ENCODE assay signal across 17 cellular contexts in the genomic region with DNA sequence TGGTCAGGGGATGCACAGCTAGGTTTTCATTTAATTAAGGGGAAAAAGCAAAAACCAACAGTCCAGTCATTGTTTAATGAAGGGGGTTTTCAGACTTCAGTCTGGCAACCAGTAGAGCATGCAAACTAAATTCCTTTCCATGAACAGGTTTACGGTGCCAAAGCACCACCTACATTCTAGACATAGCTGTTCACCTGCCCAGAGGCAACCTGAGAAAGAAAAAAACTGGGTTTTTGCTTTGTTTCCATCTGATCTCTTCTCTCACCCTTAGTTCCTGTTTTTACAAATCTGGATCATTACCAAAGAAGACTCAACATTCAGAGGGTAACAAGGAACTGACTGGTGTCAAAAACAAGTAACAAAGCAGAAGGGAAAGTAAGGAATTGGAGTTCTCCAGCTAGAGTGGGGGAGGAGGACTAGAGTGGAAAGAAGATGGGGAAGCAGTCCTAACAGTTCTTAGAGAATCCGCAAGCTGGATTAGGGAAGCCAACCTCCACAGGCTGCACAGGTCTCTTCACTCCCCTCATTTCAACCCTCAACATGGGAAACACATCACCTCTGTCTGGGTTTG. TPM values are rescaled to one million over a fixed set of nuclear protein-coding genes. Genes with fewer than 3 reads are reported as not detected.
DNase-seq lines count a peak whose midpoint lies in the region; ATAC-seq and TF ChIP-seq lines count a peak whose summit lies in the region.
"Had no signal": no experiment of that assay in that cellular context is flagged by ENCODE, and none has a peak within 500 bp of the region (broad histone marks: within the 10 kb centered on the region; RNA-seq: fewer than 3 reads in every experiment).

No MANE protein-coding gene starts in this region.

- peak overlapping the region; percentile 65 for H2AFZ ChIP-seq in mammary epithelial cell (ENCODE audit: low read depth, low read length)
- H2AFZ ChIP-seq: hepatocyte, neural progenitor cell had no signal

- WGBS in mammary epithelial cell (ENCODE audit: low coverage, missing lambda C conversion rate) = 8% methylated on average over 1 of the region's 2 CpGs

- H3K36me3 Mint-ChIP-seq in Caco-2 (ENCODE audit: insufficient read depth, unreplicated experiment) = peaks cover 22% of the 10 kb centered on the region
- H3K36me3 Mint-ChIP-seq in nephron (ENCODE audit: low read depth) = peaks cover 5% of the 10 kb centered on the region

- H3K36me3 ChIP-seq in Caco-2 (ENCODE audit: control insufficient read depth, insufficient read depth, low read length) (no peaks in the 10 kb centered on the region), mammary epithelial cell (ENCODE audit: insufficient read depth, low read length) (no peaks in the 10 kb centered on the region)
- H3K36me3 ChIP-seq: neural progenitor cell had no signal

- H4K20me1 ChIP-seq in mammary epithelial cell (ENCODE audit: insufficient read depth, low read length) = no peaks in the 10 kb centered on the region

- TF ChIP-seq CTCF in Caco-2 (IDR thresholded peaks at IDR 0.05; ENCODE audit: insufficient read depth in 1 of 2, low read depth in 1 of 2, low read length in 1 of 2, severe bottlenecking in 1 of 2, unreplicated experiment in 1 of 2) (no peak), mammary epithelial cell (conservative IDR thresholded peaks at IDR 0.05 in 1 of 2, IDR thresholded peaks at IDR 0.05 in 1 of 2; ENCODE audit: extremely low read depth in 1 of 2, insufficient read depth in 1 of 2, low read depth in 1 of 2, low read length in 2 of 2) (no peak), nephron (IDR thresholded peaks at IDR 0.05; ENCODE audit: unreplicated experiment in 3 of 3) (no peak)

- H3K27ac Mint-ChIP-seq in Caco-2 (ENCODE audit: unreplicated experiment) = peak overlapping the region; percentile 61
- peak overlapping the region; percentile 76 to 86 (median 86) for H3K27ac Mint-ChIP-seq in nephron
- H3K27ac Mint-ChIP-seq: B cell, neural progenitor cell had no signal

- no peaks in the 10 kb centered on the region for H3K79me2 ChIP-seq in mammary epithelial cell (ENCODE audit: insufficient read depth, low read length)
- H3K79me2 ChIP-seq: hepatocyte had no signal

- ATAC-seq in HG03442 (IDR thresholded peaks at IDR 0.05; ENCODE audit: unreplicated experiment) = no peak

- intact Hi-C loops in Caco-2 (cut with micrococcal nuclease; ENCODE audit: unreplicated experiment) = loop anchor here (10.0 kb wide), 1 partner anchor 495 kb away; no protein-coding TSS in a partner anchor
- intact Hi-C loops in mammary epithelial cell (cut with micrococcal nuclease) = loop anchor here (5.0 to 10.0 kb wide), 3 partner anchors 77 to 495 kb away; no protein-coding TSS in a partner anchor

- H3K4me3 Mint-ChIP-seq in Caco-2 (ENCODE audit: unreplicated experiment) (peak overlapping the region; percentile 0), nephron (no peak overlapping the region)
- H3K4me3 Mint-ChIP-seq: B cell, neural progenitor cell had no signal

- H3K27ac ChIP-seq in mammary epithelial cell (ENCODE audit: insufficient read depth, low read depth, low read length) = no peak overlapping the region
- H3K27ac ChIP-seq: dorsolateral prefrontal cortex, hepatocyte, neural progenitor cell, skin epidermis had no signal

- H3K27me3 Mint-ChIP-seq in Caco-2 (ENCODE audit: insufficient read depth, unreplicated experiment) (no peaks in the 10 kb centered on the region), nephron (ENCODE audit: low read depth) (peaks cover 9% of the 10 kb centered on the region)

- H3K9me3 ChIP-seq in Caco-2 = no peaks in the 10 kb centered on the region
- no peaks in the 10 kb centered on the region for H3K9me3 ChIP-seq in mammary epithelial cell (replicated peaks; ENCODE audit: insufficient read depth, low read length)

- H3K4me1 Mint-ChIP-seq in Caco-2 (ENCODE audit: low read depth, unreplicated experiment) = peaks cover 48% of the 10 kb centered on the region
- H3K4me1 Mint-ChIP-seq in nephron = peaks cover 10% of the 10 kb centered on the region

- peak overlapping the region; percentile 29 for H3K4me2 ChIP-seq in mammary epithelial cell (ENCODE audit: insufficient read depth, low read depth, low read length)
- H3K4me2 ChIP-seq: hepatocyte, neural progenitor cell had no signal

- dilution Hi-C loops in mammary epithelial cell (cut with HindIII; ENCODE audit: low sequenced_read_pairs) = loop anchor here (5.0 kb wide), 1 partner anchor 188 kb away; no protein-coding TSS in a partner anchor

- H3K9me3 Mint-ChIP-seq in Caco-2 (ENCODE audit: unreplicated experiment) = no peaks in the 10 kb centered on the region
- H3K9me3 Mint-ChIP-seq in nephron = peaks cover 3% of the 10 kb centered on the region

- POLR2A ChIA-PET in Caco-2 (lab: Charles Lee) (no interaction called here), HEK293T (lab: Yijun Ruan, JAX) (no interaction called here)

- H3K4me3 ChIP-seq in Caco-2 (ENCODE audit: low read depth, low read length) (no peak overlapping the region), mammary epithelial cell (replicated peaks in 1 of 3; ENCODE audit: insufficient read depth in 1 of 3, low read depth in 2 of 3, low read length in 3 of 3) (no peak overlapping the region)
- H3K4me3 ChIP-seq: dorsolateral prefrontal cortex, hepatocyte, neural progenitor cell, skin epidermis had no signal

- no peak for DNase-seq in Caco-2
- peak; percentile 59 for DNase-seq in NCI-H69 (lab: John Stamatoyannopoulos, UW)
- peak; percentile 55 for DNase-seq in mammary epithelial cell
- DNase-seq in HEK293T (ENCODE audit: extremely low spot score) = no peak
- no peak for DNase-seq in NCI-H2227 (lab: John Stamatoyannopoulos, UW; ENCODE audit: unreplicated experiment)
- DNase-seq: activated CD4-positive, CD25-positive, alpha-beta regulatory T cell; activated naive CD4-positive, alpha-beta T cell treated with Interleukin-2 at 50 U/mL for 16 hours; dorsolateral prefrontal cortex; H7; NCI-H1105; T-helper 1 cell had no signal

- in situ Hi-C loops in mammary epithelial cell (cut with MboI; ENCODE audit: low sequenced_read_pairs in 2 of 2) = loop anchor here (5.0 to 10.0 kb wide), 5 partner anchors 153 to 297 kb away; a partner anchor contains a TSS

- H3K27me3 ChIP-seq in Caco-2 (replicated peaks; ENCODE audit: control insufficient read depth, insufficient read depth, low read length) (no peaks in the 10 kb centered on the region), mammary epithelial cell (ENCODE audit: insufficient read depth, low read length) (no peaks in the 10 kb centered on the region)
- H3K27me3 ChIP-seq: hepatocyte, neural progenitor cell had no signal

- H3K9ac ChIP-seq in mammary epithelial cell (ENCODE audit: insufficient read depth, low read length) = no peak overlapping the region
- H3K9ac ChIP-seq: neural progenitor cell had no signal

- no TSS peak for BruUV-seq in Caco-2 (replicated peaks; lab: Mats Ljungman, UMichigan)
- BruUV-seq in mammary epithelial cell (replicated peaks; lab: Mats Ljungman, UMichigan) = no TSS peak

- CTCF ChIA-PET in Caco-2 (lab: Charles Lee) = interaction anchor here (0.6 to 1.7 kb wide), 4 partner anchors 153 to 188 kb away, joined by 3 to 6 read pairs (median 4); no protein-coding TSS in a partner anchor
- CTCF ChIA-PET in mammary epithelial cell (lab: Charles Lee; ENCODE audit: low non-redundant PET) = interaction anchor here (0.6 kb wide), 2 partner anchors 183 to 246 kb away, joined by 4 to 7 read pairs; no protein-coding TSS in a partner anchor
- CTCF ChIA-PET in HEK293T (lab: Yijun Ruan, JAX) = interaction anchor here (0.8 to 1.4 kb wide), 3 partner anchors 10 to 188 kb away, joined by 4 to 7 read pairs (median 5); no protein-coding TSS in a partner anchor

- H3K4me1 ChIP-seq in Caco-2 (peaks cover 52% of the 10 kb centered on the region), mammary epithelial cell (ENCODE audit: insufficient read depth, low read length) (peaks cover 50% of the 10 kb centered on the region)

TF ChIP-seq in HEK293T, 16 proteins besides CTCF, POLR2A, EP300 and RAD21:
- TF ChIP-seq ARNT (IDR thresholded peaks at IDR 0.05) = no peak
- TF ChIP-seq ZNF384 (IDR thresholded peaks at IDR 0.05) = no peak

RNA-seq across cellular contexts. Expression of a gene that starts 36.4 kb away (rescaled TPM):
- total RNA-seq in Caco-2 (2022) (108 and 109 TPM in 2 replicates), mammary epithelial cell (not detected)
- 0.57 TPM for polyA plus RNA-seq in mammary epithelial cell
- polyA minus RNA-seq in mammary epithelial cell = not detected
- total RNA-seq: B cell had no signal

Comparison
In these comparisons a context has a peak if more than half of its experiments do, and no peak if none do; other contexts are left out.
1. DNase-seq: peak in NCI-H69 (single experiment) and mammary epithelial cell (single experiment); none in Caco-2 (0 of 2), HEK293T (single experiment) and NCI-H2227 (single experiment).
2. RNA of a gene that starts 36.4 kb away (total RNA-seq): 108 to 109 TPM in Caco-2; not detected in mammary epithelial cell; every median in the first group is over 10 times any median in the second.